In the genomic region with DNA sequence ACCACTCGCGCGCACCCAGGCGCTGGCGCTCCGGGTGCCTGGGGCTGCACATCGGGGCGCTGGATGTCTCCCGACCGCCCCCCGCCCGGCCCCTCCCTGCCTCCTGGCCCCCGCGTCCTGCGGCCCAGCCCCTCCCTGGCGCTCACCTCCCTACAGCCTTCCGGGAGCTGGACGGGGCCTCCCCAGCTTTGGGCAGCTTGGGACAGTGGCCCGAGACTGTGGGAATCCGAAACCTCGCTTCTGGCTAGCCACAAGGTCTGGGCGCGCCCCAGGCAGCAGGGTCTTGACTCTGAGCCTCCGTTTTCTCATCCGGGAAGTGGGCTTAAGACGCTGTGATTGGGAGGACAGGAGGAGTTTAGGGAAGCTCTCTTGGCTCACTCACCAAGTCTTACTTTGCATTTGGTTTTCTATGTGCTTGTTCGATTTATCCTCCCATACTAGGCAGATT, we compare ENCODE assay signal across 7 cellular contexts. TPM values are rescaled to one million over a fixed set of nuclear protein-coding genes. Genes with fewer than 3 reads are reported as not detected.
DNase-seq lines count a peak whose midpoint lies in the region; ATAC-seq and TF ChIP-seq lines count a peak whose summit lies in the region.

No MANE protein-coding gene starts in this region.

- 31% methylated on average over 11 of the region's 27 CpGs for WGBS in smooth muscle cell (ENCODE audit: low lambda C conversion rate)

- DNase-seq in HCT116 (ENCODE audit: low read depth, low spot score) (no peak), smooth muscle cell (lab: John Stamatoyannopoulos, UW; ENCODE audit: unreplicated experiment) (no peak), NCI-H2227 treated with DMSO at 0.1 percent for 48 hours (lab: John Stamatoyannopoulos, UW) (no peak), globus pallidus (ENCODE audit: low spot score) (no peak)
- no peak for DNase-seq in activated CD8-positive, alpha-beta T cell treated with anti-CD3 and anti-CD28 coated beads, Interleukin-2, amount 10 ng/mL, durations not matched to agents 7 days and 5 days

- H3K4me3 ChIP-seq in HCT116 (replicated peaks in 1 of 2; ENCODE audit: low read depth in 1 of 2, low read length in 2 of 2) (peak overlapping the region; percentile 35 to 53), iPS-18c (ENCODE audit: insufficient read depth, low read depth, low read length) (peak overlapping the region; percentile 11; the same call in 1 of the 2 replicates), smooth muscle cell (peak overlapping the region; percentile 42)

- H4K20me1 ChIP-seq in HCT116 (ENCODE audit: insufficient read depth) (no peaks in the 10 kb centered on the region), smooth muscle cell (ENCODE audit: low read depth) (peaks cover 62% of the 10 kb centered on the region)

- H3K36me3 Mint-ChIP-seq in activated CD8-positive, alpha-beta T cell treated with anti-CD3 and anti-CD28 coated beads, Interleukin-2, amount 10 ng/mL, durations not matched to agents 7 days and 5 days (ENCODE audit: low read depth) = no peaks in the 10 kb centered on the region

- H3K27me3 ChIP-seq in HCT116 (ENCODE audit: insufficient read depth, low read length) (no peaks in the 10 kb centered on the region), smooth muscle cell (ENCODE audit: low read depth) (peaks cover 75% of the 10 kb centered on the region)

- H3K4me1 ChIP-seq in HCT116 (ENCODE audit: control insufficient read depth in 1 of 2, insufficient read depth in 2 of 2, low read length in 2 of 2) = peaks cover 0 to 18% of the 10 kb centered on the region in 2 experiments; a peak in 2 of 4 replicates
- H3K4me1 ChIP-seq in smooth muscle cell (ENCODE audit: low read depth) = peaks cover 4% of the 10 kb centered on the region

- H3K27ac Mint-ChIP-seq in activated CD8-positive, alpha-beta T cell treated with anti-CD3 and anti-CD28 coated beads, Interleukin-2, amount 10 ng/mL, durations not matched to agents 7 days and 5 days = no peak overlapping the region

- intact Hi-C loops in HCT116 (cut with micrococcal nuclease) = no loop called here

- H3K4me1 Mint-ChIP-seq in activated CD8-positive, alpha-beta T cell treated with anti-CD3 and anti-CD28 coated beads, Interleukin-2, amount 10 ng/mL, durations not matched to agents 7 days and 5 days (ENCODE audit: low read depth) = peaks cover 6% of the 10 kb centered on the region

- TF ChIP-seq POLR2A in HCT116 (IDR thresholded peaks at IDR 0.05; ENCODE audit: borderline replicate concordance, extremely low read depth, insufficient read depth, insufficient read length) = no peak

- RAD21 ChIA-PET in HCT116 (lab: Charles Lee; ENCODE audit: low non-redundant PET in 1 of 2, low total read pairs in 2 of 2, uncharacterized antibody in 2 of 2, unreplicated experiment in 2 of 2) = no interaction called here

- ATAC-seq in HCT116 (peak; percentile 51), HG03439 (IDR thresholded peaks at IDR 0.05; ENCODE audit: unreplicated experiment) (no peak)
- no peak for ATAC-seq in activated CD8-positive, alpha-beta T cell treated with anti-CD3 and anti-CD28 coated beads, Interleukin-2, amount 10 ng/mL, durations not matched to agents 7 days and 5 days

- no peaks in the 10 kb centered on the region for H3K9me3 ChIP-seq in HCT116 (ENCODE audit: control insufficient read depth in 1 of 2, insufficient read depth in 1 of 2, low read depth in 1 of 2, low read length in 2 of 2)
- no peaks in the 10 kb centered on the region for H3K9me3 ChIP-seq in iPS-18c (ENCODE audit: control insufficient read depth, insufficient read depth, low read length)
- no peaks in the 10 kb centered on the region for H3K9me3 ChIP-seq in smooth muscle cell (replicated peaks; ENCODE audit: low read depth)

- H3K36me3 ChIP-seq in HCT116 (ENCODE audit: control insufficient read depth in 1 of 2, insufficient read depth in 2 of 2, low read length in 2 of 2) (no peaks in the 10 kb centered on the region), smooth muscle cell (ENCODE audit: low read depth) (no peaks in the 10 kb centered on the region)

- POLR2A ChIA-PET in HCT116 (lab: Charles Lee) = interaction anchor here (0.5 kb wide), 1 partner anchor 214 kb away, joined by 3 read pairs; no protein-coding TSS in a partner anchor
- POLR2A ChIA-PET in activated CD8-positive, alpha-beta T cell treated with anti-CD3 and anti-CD28 coated beads, Interleukin-2, amount 10 ng/mL, durations not matched to agents 7 days and 5 days (lab: Charles Lee) = no interaction called here

- H3K27me3 Mint-ChIP-seq in activated CD8-positive, alpha-beta T cell treated with anti-CD3 and anti-CD28 coated beads, Interleukin-2, amount 10 ng/mL, durations not matched to agents 7 days and 5 days (ENCODE audit: low read depth) = peaks cover 59% of the 10 kb centered on the region

- TF ChIP-seq CTCF in HCT116 (IDR thresholded peaks at IDR 0.05 in 2 of 3, conservative IDR thresholded peaks at IDR 0.05 in 1 of 3; ENCODE audit: borderline replicate concordance in 1 of 3, insufficient read depth in 1 of 3, low read depth in 2 of 3, low read length in 2 of 3) (0 out of 6 replicates have a peak, but pooled peaks of 1 of the 3 experiments have one; percentile 2), smooth muscle cell (IDR thresholded peaks at IDR 0.05; ENCODE audit: borderline replicate concordance, insufficient read depth, poor library complexity, severe bottlenecking) (peak; percentile 3)

- H3K4me3 Mint-ChIP-seq in activated CD8-positive, alpha-beta T cell treated with anti-CD3 and anti-CD28 coated beads, Interleukin-2, amount 10 ng/mL, durations not matched to agents 7 days and 5 days = peak overlapping the region; percentile 54

- no TSS peak for BruUV-seq in HCT116 (replicated peaks; lab: Mats Ljungman, UMichigan)

- no peaks in the 10 kb centered on the region for H3K79me2 ChIP-seq in HCT116 (ENCODE audit: insufficient read depth, low read length)
- H3K79me2 ChIP-seq in smooth muscle cell (ENCODE audit: low read depth) = no peaks in the 10 kb centered on the region

- no peak overlapping the region for H3K27ac ChIP-seq in HCT116 (ENCODE audit: low read depth, low read length)
- no peak overlapping the region for H3K27ac ChIP-seq in smooth muscle cell (ENCODE audit: low read depth)

- CTCF ChIA-PET in HCT116 (lab: Charles Lee) = interaction anchor here (0.6 to 1.5 kb wide), 3 partner anchors 9 to 475 kb away, joined by 3 to 4 read pairs (median 3); no protein-coding TSS in a partner anchor
- CTCF ChIA-PET in activated CD8-positive, alpha-beta T cell treated with anti-CD3 and anti-CD28 coated beads, Interleukin-2, amount 10 ng/mL, durations not matched to agents 7 days and 5 days (lab: Charles Lee) = interaction anchor here (0.7 kb wide), 1 partner anchor 13 kb away, joined by 3 read pairs; no protein-coding TSS in a partner anchor

- H3K9me3 Mint-ChIP-seq in activated CD8-positive, alpha-beta T cell treated with anti-CD3 and anti-CD28 coated beads, Interleukin-2, amount 10 ng/mL, durations not matched to agents 7 days and 5 days (ENCODE audit: insufficient read depth) = no peaks in the 10 kb centered on the region

- H3F3A ChIP-seq in smooth muscle cell (ENCODE audit: low read depth) = no peaks in the 10 kb centered on the region

- TF ChIP-seq RAD21 in HCT116 (IDR thresholded peaks at IDR 0.05; ENCODE audit: low read depth) = no peak

- H3K4me2 ChIP-seq in HCT116 (ENCODE audit: low read length) (peak overlapping the region; percentile 78), smooth muscle cell (peak overlapping the region; percentile 79)

- H3K9ac ChIP-seq in HCT116 (ENCODE audit: low read length) (no peak overlapping the region), smooth muscle cell (ENCODE audit: low read depth) (no peak overlapping the region)

- H3K9me2 ChIP-seq in HCT116 (ENCODE audit: insufficient read depth) = no peaks in the 10 kb centered on the region

- H2AFZ ChIP-seq in HCT116 (ENCODE audit: low read depth, low read length, poor library complexity, severe bottlenecking) (peak overlapping the region; percentile 84), smooth muscle cell (ENCODE audit: low read depth) (no peak overlapping the region)

TF ChIP-seq in HCT116, 20 proteins besides CTCF, POLR2A, EP300 and RAD21 (continues in another document):
- TF ChIP-seq ZFX (IDR thresholded peaks at IDR 0.05) = no peak; the same call in 1 of the 2 replicates
- TF ChIP-seq CEBPB (IDR thresholded peaks at IDR 0.05; ENCODE audit: low read depth) = no peak
- TF ChIP-seq EZH2phosphoT487 (IDR thresholded peaks at IDR 0.05; ENCODE audit: borderline replicate concordance) = no peak
- no peak for TF ChIP-seq EZH2 (IDR thresholded peaks at IDR 0.05)
- TF ChIP-seq CBX3 (IDR thresholded peaks at IDR 0.05; ENCODE audit: low read depth) = no peak
- TF ChIP-seq SIN3A (IDR thresholded peaks at IDR 0.05; ENCODE audit: low read depth) = no peak
- no peak for TF ChIP-seq ZNF274 (IDR thresholded peaks at IDR 0.05; ENCODE audit: low read depth, low read length)
- TF ChIP-seq TCF7L2 (IDR thresholded peaks at IDR 0.05; ENCODE audit: borderline replicate concordance, extremely low read depth, insufficient read depth, insufficient read length) = no peak

RNA-seq across cellular contexts. Expression of a gene that starts 0.7 kb away (rescaled TPM):
- total RNA-seq in HCT116 (2021; ENCODE audit: unreplicated experiment) (1.5 TPM), smooth muscle cell (0.18 and 0.49 TPM in 2 replicates)
- 1.7 and 2.3 TPM in 2 replicates for polyA plus RNA-seq in HCT116 (2012)
- total RNA-seq in activated CD8-positive, alpha-beta T cell treated with anti-CD3 and anti-CD28 coated beads, Interleukin-2, amount 10 ng/mL, durations not matched to agents 7 days and 5 days = not detected
- 0.55 and 2.1 TPM in 2 replicates for polyA plus RNA-seq in smooth muscle cell
